ENCODE assay signal across 2 cellular contexts in genomic region chr3:126957776-126958637, GRCh38.
TF ChIP-seq lines count a peak whose summit lies in the region.

No MANE protein-coding gene starts in this region.

TF ChIP-seq in WTC11, 78 proteins besides CTCF, POLR2A, EP300 and RAD21:
- no peak for TF ChIP-seq USF1 (CRISPR knock-in tag; IDR thresholded peaks at IDR 0.05)
- no peak for TF ChIP-seq ATF1 (CRISPR knock-in tag; IDR thresholded peaks at IDR 0.05)
- no peak for TF ChIP-seq ZNF671 (CRISPR knock-in tag; IDR thresholded peaks at IDR 0.05)
- TF ChIP-seq MLX (CRISPR knock-in tag; IDR thresholded peaks at IDR 0.05) = no peak
- TF ChIP-seq MAX (CRISPR knock-in tag; IDR thresholded peaks at IDR 0.05) = no peak
- no peak for TF ChIP-seq NR3C1 (CRISPR knock-in tag; conservative IDR thresholded peaks at IDR 0.05; ENCODE audit: low read depth)
- no peak for TF ChIP-seq MYBL2 (CRISPR knock-in tag; IDR thresholded peaks at IDR 0.05)
TF ChIP-seq in WTC11: peak in this region for 0.

TF ChIP-seq in GM12891, 5 proteins besides CTCF, POLR2A, EP300 and RAD21:
- TF ChIP-seq TAF1 (IDR thresholded peaks at IDR 0.05; ENCODE audit: low read depth, low read length) (no peak), SPI1 (IDR thresholded peaks at IDR 0.05; ENCODE audit: low read depth, low read length) (no peak), POLR2AphosphoS5 (IDR thresholded peaks at IDR 0.05; ENCODE audit: low read depth, low read length) (no peak), PAX5 (IDR thresholded peaks at IDR 0.05; ENCODE audit: insufficient read depth, low read length, severe bottlenecking) (no peak), POU2F2 (IDR thresholded peaks at IDR 0.05; ENCODE audit: low read depth, low read length) (no peak)
